Comparison of ENCODE assay signal across 23 cellular contexts in the genomic region with DNA sequence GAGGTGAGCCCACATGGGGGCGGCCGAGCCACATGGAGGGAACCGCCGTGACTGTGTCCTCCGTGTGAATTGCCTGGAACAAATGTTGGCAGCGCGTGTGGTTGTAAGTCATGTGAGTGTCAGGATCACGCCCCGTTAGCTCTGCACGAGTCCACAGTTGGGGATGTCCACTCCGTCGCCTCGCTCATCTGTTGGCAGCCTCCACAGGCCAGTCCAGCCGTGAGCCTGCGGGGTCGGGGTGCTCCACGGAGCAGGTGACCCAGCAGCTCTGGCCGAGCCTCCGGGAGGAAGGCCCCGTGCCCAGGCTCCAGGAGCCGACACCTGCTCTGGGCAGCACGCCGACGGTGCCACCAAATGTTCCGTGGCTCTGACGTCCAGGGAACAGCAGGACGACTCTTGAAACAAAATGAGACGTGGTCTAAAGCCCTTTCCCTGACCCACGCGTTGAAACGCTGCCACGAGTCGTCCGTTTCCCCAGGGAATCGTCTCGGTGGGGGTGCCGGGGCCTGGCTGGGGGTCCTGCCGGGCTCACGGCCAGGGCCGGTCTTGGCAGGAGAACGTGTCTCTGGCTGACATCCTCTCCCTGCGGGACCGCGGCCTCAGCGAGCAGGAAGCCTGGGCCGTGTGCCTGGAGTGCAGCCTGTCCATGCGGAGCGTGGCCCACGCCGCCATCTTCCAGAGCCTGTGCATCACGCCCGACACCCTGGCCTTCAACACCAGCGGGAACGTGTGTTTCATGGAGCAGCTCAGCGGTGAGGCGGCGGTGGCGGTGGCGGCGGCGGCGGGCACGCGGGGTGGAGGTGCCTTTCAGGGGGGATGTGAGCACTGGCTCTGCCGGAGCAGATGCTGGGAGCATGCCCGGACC. TPM values are rescaled to one million over a fixed set of nuclear protein-coding genes. Genes with fewer than 3 reads are reported as not detected.
A peak's percentile ranks its signal among the peaks of the same experiment; 100 is the strongest.
DNase-seq lines count a peak whose midpoint lies in the region; ATAC-seq and TF ChIP-seq lines count a peak whose summit lies in the region.
"Had no signal": no experiment of that assay in that cellular context is flagged by ENCODE, and none has a peak within 500 bp of the region (broad histone marks: within the 10 kb centered on the region; RNA-seq: fewer than 3 reads in every experiment).

No MANE protein-coding gene starts in this region.

- no peak overlapping the region for H3K4me2 ChIP-seq in mesendoderm (ENCODE audit: low read length)
- H3K4me2 ChIP-seq: hepatocyte had no signal

- H2BK5ac ChIP-seq in mesendoderm (ENCODE audit: low read length) = no peak overlapping the region

- H3K27me3 Mint-ChIP-seq in glutamatergic neuron (ENCODE audit: unreplicated experiment) = peaks cover 12% of the 10 kb centered on the region
- H3K27me3 Mint-ChIP-seq in activated CD4-positive, alpha-beta T cell treated with anti-CD3 and anti-CD28 coated beads, Interleukin-2, amount 10 ng/mL, durations not matched to agents 7 days and 5 days = peaks cover 11% of the 10 kb centered on the region

- TF ChIP-seq CTCF in glutamatergic neuron (IDR thresholded peaks at IDR 0.05; ENCODE audit: partially characterized antibody, unreplicated experiment) (no peak), suprapubic skin (IDR thresholded peaks at IDR 0.05) (no peak)

- DNase-seq in activated effector memory CD4-positive, alpha-beta T cell treated with anti-CD3 and anti-CD28 coated beads, Interleukin-2, amount 50 U/mL, for 16 hours = peak; percentile 58
- DNase-seq in activated effector memory CD4-positive, alpha-beta T cell treated with Interleukin-2 at 50 U/mL for 16 hours = no peak
- DNase-seq in glutamatergic neuron = peak; percentile 21
- DNase-seq in midbrain (lab: John Stamatoyannopoulos, UW) = peak; percentile 64
- peak; percentile 44 to 76 for DNase-seq in suprapubic skin (ENCODE audit: low spot score in 2 of 2)
- no peak for DNase-seq in mesendoderm
- DNase-seq in activated CD4-positive, alpha-beta T cell treated with anti-CD3 and anti-CD28 coated beads, Interleukin-2, amount 10 ng/mL, durations not matched to agents 7 days and 5 days = no peak
- DNase-seq: activated CD8-positive, alpha-beta memory T cell treated with anti-CD3 and anti-CD28 coated beads for 24 hours; activated naive CD4-positive, alpha-beta T cell treated with anti-CD3 and anti-CD28 coated beads, Interleukin-2, amount 10 ng/mL, durations not matched to agents 7 days and 5 days; activated T-cell treated with anti-CD3 and anti-CD28 coated beads, Interleukin-2, amount 50 U/mL, for 4 hours; DND-41; naive thymus-derived CD8-positive, alpha-beta T cell; NCI-H1048; NCI-H187; NCI-H2227 treated with DMSO at 0.1 percent for 48 hours; NCI-H82; stimulated activated CD4-positive, alpha-beta T cell treated with anti-CD3 and anti-CD28 coated beads, Interleukin-4, amount 100 ng/mL, for 4 hours; stimulated activated naive CD8-positive, alpha-beta T cell treated with anti-CD3 and anti-CD28 coated beads, Interleukin-15, Interleukin-2, amounts not matched to agents 100 U/mL and 50 U/mL, for 24 hours had no signal

- no peak overlapping the region for H3K56ac ChIP-seq in mesendoderm (ENCODE audit: low read length)

- no peaks in the 10 kb centered on the region for H3K36me3 ChIP-seq in suprapubic skin
- no peaks in the 10 kb centered on the region for H3K36me3 ChIP-seq in mesendoderm (ENCODE audit: control insufficient read depth, insufficient read depth, low read length)

- H3K36me3 Mint-ChIP-seq in glutamatergic neuron (ENCODE audit: unreplicated experiment) = peaks cover 8% of the 10 kb centered on the region
- H3K36me3 Mint-ChIP-seq in activated CD4-positive, alpha-beta T cell treated with anti-CD3 and anti-CD28 coated beads, Interleukin-2, amount 10 ng/mL, durations not matched to agents 7 days and 5 days (ENCODE audit: low read depth) = no peaks in the 10 kb centered on the region
- H3K36me3 Mint-ChIP-seq: activated naive CD4-positive, alpha-beta T cell treated with anti-CD3 and anti-CD28 coated beads, Interleukin-2, amount 10 ng/mL, durations not matched to agents 7 days and 5 days; naive thymus-derived CD8-positive, alpha-beta T cell had no signal

- POLR2A ChIA-PET in activated CD4-positive, alpha-beta T cell treated with anti-CD3 and anti-CD28 coated beads, Interleukin-2, amount 10 ng/mL, durations not matched to agents 7 days and 5 days (lab: Charles Lee) = no interaction called here

- no peak overlapping the region for H4K8ac ChIP-seq in mesendoderm (ENCODE audit: low read depth, low read length)

- 91% methylated on average over 49 of the region's 66 CpGs for WGBS in suprapubic skin
- no CpG with 5 or more reads among the region's 66 CpGs for WGBS in mesendoderm (ENCODE audit: extremely low coverage, insufficient coverage, low lambda C conversion rate)

- H3K4ac ChIP-seq in mesendoderm (ENCODE audit: low read depth, low read length) = no peak overlapping the region

- no peak overlapping the region for H4K5ac ChIP-seq in mesendoderm (ENCODE audit: low read length)

- H2BK120ac ChIP-seq in mesendoderm (ENCODE audit: low read depth, low read length) = no peak overlapping the region

- H3K27me3 ChIP-seq in suprapubic skin (peaks cover 35% of the 10 kb centered on the region), mesendoderm (ENCODE audit: insufficient read depth, low read length, poor library complexity) (no peaks in the 10 kb centered on the region)
- H3K27me3 ChIP-seq: hepatocyte had no signal

- peaks cover 2% of the 10 kb centered on the region for H3K9me3 Mint-ChIP-seq in glutamatergic neuron (ENCODE audit: unreplicated experiment)
- H3K9me3 Mint-ChIP-seq in activated CD4-positive, alpha-beta T cell treated with anti-CD3 and anti-CD28 coated beads, Interleukin-2, amount 10 ng/mL, durations not matched to agents 7 days and 5 days = no peaks in the 10 kb centered on the region
- H3K9me3 Mint-ChIP-seq: activated naive CD4-positive, alpha-beta T cell treated with anti-CD3 and anti-CD28 coated beads, Interleukin-2, amount 10 ng/mL, durations not matched to agents 7 days and 5 days; activated T-cell treated with anti-CD3 and anti-CD28 coated beads, Interleukin-2, amount 50 U/mL, for 4 hours; naive thymus-derived CD8-positive, alpha-beta T cell had no signal

- no peaks in the 10 kb centered on the region for H3K79me1 ChIP-seq in mesendoderm (ENCODE audit: low read length)

- no peak for TF ChIP-seq POLR2A in suprapubic skin (IDR thresholded peaks at IDR 0.05)

- H3K79me2 ChIP-seq in mesendoderm (ENCODE audit: control insufficient read depth, insufficient read depth, low read length) = no peaks in the 10 kb centered on the region
- H3K79me2 ChIP-seq: hepatocyte had no signal

- no peak for TF ChIP-seq EP300 in suprapubic skin (IDR thresholded peaks at IDR 0.05)

- H3K9ac ChIP-seq in mesendoderm (ENCODE audit: low read length) = no peak overlapping the region

- no peak overlapping the region for H3K18ac ChIP-seq in mesendoderm (ENCODE audit: low read length)

- H3K4me3 ChIP-seq in suprapubic skin = no peak overlapping the region
- H3K4me3 ChIP-seq in mesendoderm (ENCODE audit: low read length) = no peak overlapping the region
- H3K4me3 ChIP-seq: hepatocyte had no signal

- H3K9me3 ChIP-seq in suprapubic skin = no peaks in the 10 kb centered on the region

- H2BK15ac ChIP-seq in mesendoderm (replicated peaks; ENCODE audit: low read depth) = no peak overlapping the region

- no peak overlapping the region for H3K4me3 Mint-ChIP-seq in glutamatergic neuron (ENCODE audit: unreplicated experiment)
- H3K4me3 Mint-ChIP-seq in activated CD4-positive, alpha-beta T cell treated with anti-CD3 and anti-CD28 coated beads, Interleukin-2, amount 10 ng/mL, durations not matched to agents 7 days and 5 days = no peak overlapping the region
- H3K4me3 Mint-ChIP-seq: activated naive CD4-positive, alpha-beta T cell treated with anti-CD3 and anti-CD28 coated beads, Interleukin-2, amount 10 ng/mL, durations not matched to agents 7 days and 5 days; activated T-cell treated with anti-CD3 and anti-CD28 coated beads, Interleukin-2, amount 50 U/mL, for 4 hours; B cell; naive thymus-derived CD8-positive, alpha-beta T cell had no signal

- H2AK5ac ChIP-seq in mesendoderm (ENCODE audit: low read length) = no peak overlapping the region

- H3K4me1 Mint-ChIP-seq in glutamatergic neuron (ENCODE audit: low read depth, unreplicated experiment) = peaks cover 3% of the 10 kb centered on the region
- no peaks in the 10 kb centered on the region for H3K4me1 Mint-ChIP-seq in activated CD4-positive, alpha-beta T cell treated with anti-CD3 and anti-CD28 coated beads, Interleukin-2, amount 10 ng/mL, durations not matched to agents 7 days and 5 days
- H3K4me1 Mint-ChIP-seq: activated naive CD4-positive, alpha-beta T cell treated with anti-CD3 and anti-CD28 coated beads, Interleukin-2, amount 10 ng/mL, durations not matched to agents 7 days and 5 days; B cell; naive thymus-derived CD8-positive, alpha-beta T cell had no signal

- H3K27ac Mint-ChIP-seq in glutamatergic neuron (ENCODE audit: unreplicated experiment) = no peak overlapping the region
- no peak overlapping the region for H3K27ac Mint-ChIP-seq in activated CD4-positive, alpha-beta T cell treated with anti-CD3 and anti-CD28 coated beads, Interleukin-2, amount 10 ng/mL, durations not matched to agents 7 days and 5 days
- H3K27ac Mint-ChIP-seq: activated naive CD4-positive, alpha-beta T cell treated with anti-CD3 and anti-CD28 coated beads, Interleukin-2, amount 10 ng/mL, durations not matched to agents 7 days and 5 days; B cell had no signal

- no peak overlapping the region for H3K27ac ChIP-seq in suprapubic skin
- H3K27ac ChIP-seq in mesendoderm (ENCODE audit: low read depth, low read length) = no peak overlapping the region
- H3K27ac ChIP-seq: hepatocyte had no signal

- H3K23ac ChIP-seq in mesendoderm (ENCODE audit: low read length) = no peak overlapping the region

- ATAC-seq in GM21360 (IDR thresholded peaks at IDR 0.05; ENCODE audit: unreplicated experiment) = no peak
- ATAC-seq: activated CD4-positive, CD25-positive, alpha-beta regulatory T cell treated with anti-CD3 and anti-CD28 coated beads, Interleukin-2, amount 50 U/mL, for 24 hours; activated T-cell treated with anti-CD3 and anti-CD28 coated beads, Interleukin-2, amount 50 U/mL, for 4 hours; HepG2; naive thymus-derived CD8-positive, alpha-beta T cell; stimulated activated naive CD8-positive, alpha-beta T cell treated with anti-CD3 and anti-CD28 coated beads, Interleukin-15, Interleukin-2, amounts not matched to agents 100 U/mL and 50 U/mL, for 24 hours had no signal

- H3K4me1 ChIP-seq in suprapubic skin (no peaks in the 10 kb centered on the region), mesendoderm (ENCODE audit: control insufficient read depth, low read depth, low read length) (no peaks in the 10 kb centered on the region)

- CTCF ChIA-PET in activated CD4-positive, alpha-beta T cell treated with anti-CD3 and anti-CD28 coated beads, Interleukin-2, amount 10 ng/mL, durations not matched to agents 7 days and 5 days (lab: Charles Lee) = no interaction called here

RNA-seq across cellular contexts. Expression of a gene that starts 7.0 kb away (rescaled TPM):
- 7.4 TPM for total RNA-seq in glutamatergic neuron (ENCODE audit: unreplicated experiment)
- total RNA-seq in suprapubic skin = 1 to 10 TPM in 1 of 4 donors, under 1 TPM in 3; 0.08 to 2.5 (median 0.58) TPM
- 0.62 TPM for polyA plus RNA-seq in mesendoderm (2013, experiment 1 of 2)
- polyA plus RNA-seq in mesendoderm (2013, experiment 2 of 2) = 0.56 TPM
- total RNA-seq in activated CD4-positive, alpha-beta T cell treated with anti-CD3 and anti-CD28 coated beads, Interleukin-2, amount 10 ng/mL, durations not matched to agents 7 days and 5 days = under 1 TPM; 0.07 to 0.08 TPM
- total RNA-seq: HepG2 had no signal
- polyA plus RNA-seq: naive thymus-derived CD8-positive, alpha-beta T cell had no signal

Comparison
In these comparisons a context has a peak if more than half of its experiments do, and no peak if none do; other contexts are left out.
1. DNase-seq: peak in activated effector memory CD4-positive, alpha-beta T cell treated with anti-CD3 and anti-CD28 coated beads, Interleukin-2, amount 50 U/mL, for 16 hours (single experiment), glutamatergic neuron (single experiment), midbrain (single experiment) and suprapubic skin (2 of 2); none in activated effector memory CD4-positive, alpha-beta T cell treated with Interleukin-2 at 50 U/mL for 16 hours (single experiment), mesendoderm (single experiment) and activated CD4-positive, alpha-beta T cell treated with anti-CD3 and anti-CD28 coated beads, Interleukin-2, amount 10 ng/mL, durations not matched to agents 7 days and 5 days (single experiment).